ENCODE assay signal across 16 cellular contexts in the genomic region with DNA sequence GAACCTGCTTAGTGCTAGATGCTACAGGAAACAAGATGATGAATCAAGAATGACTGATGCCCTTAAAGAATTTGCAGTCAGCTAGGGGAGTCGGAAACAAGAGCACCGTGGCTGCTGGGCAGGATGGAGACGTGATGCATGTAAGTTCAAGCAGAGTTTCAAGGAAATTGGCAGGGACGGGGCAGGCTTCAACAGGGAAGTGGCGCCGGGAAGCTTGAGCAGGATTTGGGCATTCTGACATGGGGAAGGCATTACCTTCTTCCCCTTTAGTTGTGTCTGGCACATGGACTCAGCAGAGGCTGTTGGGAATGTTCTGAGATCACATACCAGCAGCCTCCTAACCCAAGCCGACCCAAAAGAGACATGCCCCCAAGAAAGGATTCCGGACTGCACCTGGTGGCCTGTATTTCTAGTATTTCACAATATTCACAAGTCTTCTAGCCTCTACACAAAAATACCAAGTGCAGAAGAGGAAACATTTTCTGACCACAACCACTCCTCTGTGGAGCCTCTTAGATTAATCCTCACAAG.
A peak's percentile ranks its signal among the peaks of the same experiment; 100 is the strongest.
DNase-seq lines count a peak whose midpoint lies in the region; ATAC-seq lines count a peak whose summit lies in the region.
"Had no signal": no experiment of that assay in that cellular context is flagged by ENCODE, and none has a peak within 500 bp of the region (broad histone marks: within the 10 kb centered on the region; RNA-seq: fewer than 3 reads in every experiment).

No MANE protein-coding gene starts in this region.

- peak overlapping the region; percentile 62 for H2AFZ ChIP-seq in ACC112 (ENCODE audit: low read length, unreplicated experiment)

- H3K4me1 Mint-ChIP-seq in T-helper 2 cell treated with Interferon-gamma antibody and Interleukin-4, amounts not matched to agents 5 μg/mL and 100 μg/mL, for 36 hours (ENCODE audit: low read depth), result peaks cover 12% of the 10 kb centered on the region

- H3K4me3 Mint-ChIP-seq in T-helper 2 cell treated with Interferon-gamma antibody and Interleukin-4, amounts not matched to agents 5 μg/mL and 100 μg/mL, for 36 hours, result peak overlapping the region; percentile 8
- H3K4me3 Mint-ChIP-seq: activated T-cell treated with anti-CD3 and anti-CD28 coated beads, Interleukin-2, amount 50 U/mL, for 4 hours had no signal

- H3K79me2 ChIP-seq in ACC112 (ENCODE audit: control insufficient read depth, insufficient read depth, low read length, unreplicated experiment), result no peaks in the 10 kb centered on the region

- ATAC-seq in GM21529 (IDR thresholded peaks at IDR 0.05; ENCODE audit: unreplicated experiment) (no peak), GM21381 (IDR thresholded peaks at IDR 0.05; ENCODE audit: unreplicated experiment) (no peak)
- ATAC-seq: activated T-cell treated with anti-CD3 and anti-CD28 coated beads, Interleukin-2, amount 50 U/mL, for 4 hours; K562 had no signal

- no peaks in the 10 kb centered on the region for H3K9me3 Mint-ChIP-seq in T-helper 2 cell treated with Interferon-gamma antibody and Interleukin-4, amounts not matched to agents 5 μg/mL and 100 μg/mL, for 36 hours
- H3K9me3 Mint-ChIP-seq: activated T-cell treated with anti-CD3 and anti-CD28 coated beads, Interleukin-2, amount 50 U/mL, for 4 hours had no signal

- peak overlapping the region; percentile 56 for H3K27ac Mint-ChIP-seq in T-helper 2 cell treated with Interferon-gamma antibody and Interleukin-4, amounts not matched to agents 5 μg/mL and 100 μg/mL, for 36 hours

- H3K36me3 ChIP-seq in ACC112 (ENCODE audit: insufficient read depth, low read length), result no peaks in the 10 kb centered on the region
- H3K36me3 ChIP-seq: BLaER1, cardiac muscle cell had no signal

- peaks cover 6% of the 10 kb centered on the region for H3K27me3 Mint-ChIP-seq in T-helper 2 cell treated with Interferon-gamma antibody and Interleukin-4, amounts not matched to agents 5 μg/mL and 100 μg/mL, for 36 hours (ENCODE audit: low read depth)

- H3K27ac ChIP-seq in ACC112 (ENCODE audit: low read depth, low read length), result no peak overlapping the region
- H3K27ac ChIP-seq: BLaER1, cardiac muscle cell had no signal

- H3K36me3 Mint-ChIP-seq in T-helper 2 cell treated with Interferon-gamma antibody and Interleukin-4, amounts not matched to agents 5 μg/mL and 100 μg/mL, for 36 hours (ENCODE audit: low read depth), result no peaks in the 10 kb centered on the region

- H3K4me3 ChIP-seq in ACC112 (ENCODE audit: low read depth, low read length), result no peak overlapping the region
- H3K4me3 ChIP-seq: BLaER1, cardiac muscle cell, K562 had no signal

- no peaks in the 10 kb centered on the region; the same call in 1 of the 2 replicates for H3K27me3 ChIP-seq in ACC112 (ENCODE audit: insufficient read depth, low read length)
- H3K27me3 ChIP-seq: BLaER1, cardiac muscle cell had no signal

- peak; percentile 85 for DNase-seq in HT1080 (ENCODE audit: low read depth)
- DNase-seq in T-helper 2 cell treated with Interferon-gamma antibody and Interleukin-4, amounts not matched to agents 5 μg/mL and 100 μg/mL, for 36 hours (ENCODE audit: low spot score), result no peak
- DNase-seq in iris pigment epithelial cell (ENCODE audit: low read depth), result peak; percentile 49
- DNase-seq in UCSD-AML1 (lab: John Stamatoyannopoulos, UW; ENCODE audit: unreplicated experiment), result no peak
- DNase-seq in stimulated activated CD4-positive, alpha-beta T cell treated with anti-CD3 and anti-CD28 coated beads, Interleukin-2, amount 100 ng/mL, for 48 hours, result no peak
- DNase-seq: activated T-cell treated with anti-CD3 and anti-CD28 coated beads, Interleukin-2, amount 50 U/mL, for 4 hours; NCI-H2107; posterior cingulate gyrus; stimulated activated CD4-positive, alpha-beta T cell treated with anti-CD3 and anti-CD28 coated beads, Interleukin-4, amount 100 ng/mL, for 24 hours; stimulated activated naive CD4-positive, alpha-beta T cell treated with Interleukin-2 at 50 U/mL for 16 hours had no signal

- no peaks in the 10 kb centered on the region for H3K4me1 ChIP-seq in ACC112 (ENCODE audit: control insufficient read depth, insufficient read depth, low read length, unreplicated experiment)

Comparison
In these comparisons a context has a peak if more than half of its experiments do, and no peak if none do; other contexts are left out.
1. DNase-seq: peak in HT1080 (single experiment) and iris pigment epithelial cell (single experiment); none in T-helper 2 cell treated with Interferon-gamma antibody and Interleukin-4, amounts not matched to agents 5 μg/mL and 100 μg/mL, for 36 hours (single experiment), UCSD-AML1 (single experiment) and stimulated activated CD4-positive, alpha-beta T cell treated with anti-CD3 and anti-CD28 coated beads, Interleukin-2, amount 100 ng/mL, for 48 hours (0 of 2).